In genomic region chrX:103687073-103687695, GRCh38 we compare ENCODE assay signal across 8 cellular contexts.
DNase-seq lines count a peak whose midpoint lies in the region; ATAC-seq and TF ChIP-seq lines count a peak whose summit lies in the region.

No MANE protein-coding gene starts in this region.

- DNase-seq in AG20443 (ENCODE audit: low spot score), result peak; percentile 88
- DNase-seq in NCI-H446 (lab: John Stamatoyannopoulos, UW), result peak; percentile 49 to 98
- peak; percentile 86 for DNase-seq in activated CD4-positive, alpha-beta T cell treated with anti-CD3 and anti-CD28 coated beads, Interleukin-2, amount 50 U/mL, for 1 hour
- peak; percentile 90 for DNase-seq in ecto neural progenitor cell (ENCODE audit: low spot score)
- DNase-seq in medulla oblongata (ENCODE audit: extremely low spot score), result peak; percentile 84
- peak; percentile 69 to 77 (median 76) for DNase-seq in stimulated activated CD4-positive, alpha-beta T cell treated with anti-CD3 and anti-CD28 coated beads, TNF-alpha, amount 100 ng/mL, for 4 hours (ENCODE audit: low read depth in 3 of 3)

- in situ Hi-C loops in GM18951 (cut with MboI; ENCODE audit: low sequenced_read_pairs, unreplicated experiment), result no loop called here

- ATAC-seq in HG03139 (IDR thresholded peaks at IDR 0.05; ENCODE audit: unreplicated experiment), result peak; percentile 44

- peak; percentile 66 for TF ChIP-seq POLR2A in GM18951 (IDR thresholded peaks at IDR 0.05; ENCODE audit: extremely low read depth, insufficient read depth, insufficient read length)

Comparison
In these comparisons a context has a peak if more than half of its experiments do, and no peak if none do; other contexts are left out.
1. Peak in every context shown above with its lines: DNase-seq and ATAC-seq.